In genomic region chr16:56382459-56382858, GRCh38 we compare ENCODE assay signal across 1 cellular context.
A peak's percentile ranks its signal among the peaks of the same experiment; 100 is the strongest.
TF ChIP-seq lines count a peak whose summit lies in the region.

No MANE protein-coding gene starts in this region.

TF ChIP-seq in HepG2, 621 proteins besides CTCF, POLR2A, EP300 and RAD21 (continued from another document and continues in another):
- no peak for TF ChIP-seq TFE3 (CRISPR knock-in tag; IDR thresholded peaks at IDR 0.05)
- no peak for TF ChIP-seq ZNF326 (CRISPR knock-in tag; IDR thresholded peaks at IDR 0.05; ENCODE audit: borderline replicate concordance)
- TF ChIP-seq ZNF598 (CRISPR knock-in tag; IDR thresholded peaks at IDR 0.05; ENCODE audit: borderline replicate concordance): no peak
- TF ChIP-seq ZNF7 (CRISPR knock-in tag; IDR thresholded peaks at IDR 0.05): no peak
- no peak for TF ChIP-seq YY1 (IDR thresholded peaks at IDR 0.05; ENCODE audit: insufficient read depth, insufficient replicate concordance, low read depth, low read length)
- no peak for TF ChIP-seq ZNF614 (CRISPR knock-in tag; IDR thresholded peaks at IDR 0.05; ENCODE audit: borderline replicate concordance)
- no peak for TF ChIP-seq ZNF761 (CRISPR knock-in tag; conservative IDR thresholded peaks at IDR 0.05)
- TF ChIP-seq MYNN (CRISPR knock-in tag; IDR thresholded peaks at IDR 0.05; ENCODE audit: low read depth): no peak
- no peak for TF ChIP-seq FOXC1 (CRISPR knock-in tag; IDR thresholded peaks at IDR 0.05; ENCODE audit: borderline replicate concordance)
- TF ChIP-seq ZNF605 (CRISPR knock-in tag; IDR thresholded peaks at IDR 0.05): no peak
- no peak for TF ChIP-seq ZNF329 (CRISPR knock-in tag; IDR thresholded peaks at IDR 0.05; ENCODE audit: low read depth)
- TF ChIP-seq ZNF318 (CRISPR knock-in tag; IDR thresholded peaks at IDR 0.05): no peak
- TF ChIP-seq DBP (CRISPR knock-in tag; IDR thresholded peaks at IDR 0.05; ENCODE audit: not compliant biosample characterization): no peak
- no peak for TF ChIP-seq RFX1 (IDR thresholded peaks at IDR 0.05)
- TF ChIP-seq KMT2A (CRISPR knock-in tag; IDR thresholded peaks at IDR 0.05): peak; percentile 51; the same call in 1 of the 2 replicates
- no peak for TF ChIP-seq MEF2D (CRISPR knock-in tag; IDR thresholded peaks at IDR 0.05)
- TF ChIP-seq ZNF33A (CRISPR knock-in tag; IDR thresholded peaks at IDR 0.05; ENCODE audit: borderline replicate concordance): no peak
- peak; percentile 73; the same call in 1 of the 2 replicates for TF ChIP-seq POGK (CRISPR knock-in tag; conservative IDR thresholded peaks at IDR 0.05)
- no peak for TF ChIP-seq ZFP37 (CRISPR knock-in tag; IDR thresholded peaks at IDR 0.05; ENCODE audit: borderline replicate concordance)
- TF ChIP-seq ZNF280B (CRISPR knock-in tag; IDR thresholded peaks at IDR 0.05; ENCODE audit: borderline replicate concordance): no peak
- no peak for TF ChIP-seq ZNF281 (CRISPR knock-in tag; IDR thresholded peaks at IDR 0.05; ENCODE audit: borderline replicate concordance)
- TF ChIP-seq STAT5B (CRISPR knock-in tag; IDR thresholded peaks at IDR 0.05): no peak
- TF ChIP-seq FOSL2 (CRISPR knock-in tag; IDR thresholded peaks at IDR 0.05): no peak
- no peak for TF ChIP-seq LRRFIP1 (CRISPR knock-in tag; conservative IDR thresholded peaks at IDR 0.05)
- no peak for TF ChIP-seq ZNF333 (CRISPR knock-in tag; IDR thresholded peaks at IDR 0.05; ENCODE audit: borderline replicate concordance)
- TF ChIP-seq CEBPB (IDR thresholded peaks at IDR 0.05; ENCODE audit: borderline replicate concordance, low read depth, low read length): peak; percentile 99
- TF ChIP-seq NR3C1 (CRISPR knock-in tag; IDR thresholded peaks at IDR 0.05): no peak
- no peak for TF ChIP-seq ZMYM2 (CRISPR knock-in tag; IDR thresholded peaks at IDR 0.05)
- no peak for TF ChIP-seq ZNF446 (CRISPR knock-in tag; IDR thresholded peaks at IDR 0.05)
- TF ChIP-seq ZBTB3 (CRISPR knock-in tag; IDR thresholded peaks at IDR 0.05; ENCODE audit: borderline replicate concordance, low read depth): no peak
- no peak for TF ChIP-seq ZNF503 (CRISPR knock-in tag; IDR thresholded peaks at IDR 0.05)
- no peak for TF ChIP-seq PBX3 (CRISPR knock-in tag; IDR thresholded peaks at IDR 0.05; ENCODE audit: borderline replicate concordance)
- peak; percentile 56; the same call in 1 of the 2 replicates for TF ChIP-seq MYC (CRISPR knock-in tag; IDR thresholded peaks at IDR 0.05; ENCODE audit: borderline replicate concordance)
- no peak for TF ChIP-seq PLRG1 (conservative IDR thresholded peaks at IDR 0.05)
- TF ChIP-seq HMG20B (CRISPR knock-in tag; conservative IDR thresholded peaks at IDR 0.05): 0 out of 2 replicates have a peak, but pooled peaks have one; percentile 27
- TF ChIP-seq ZNF282 (IDR thresholded peaks at IDR 0.05; ENCODE audit: partially characterized antibody): no peak
- no peak for TF ChIP-seq ELF4 (CRISPR knock-in tag; IDR thresholded peaks at IDR 0.05; ENCODE audit: borderline replicate concordance)
